ENCODE assay signal across 8 cellular contexts in genomic region chr7:151705744-151706567, GRCh38.
DNase-seq lines count a peak whose midpoint lies in the region; ATAC-seq and TF ChIP-seq lines count a peak whose summit lies in the region.

No MANE protein-coding gene starts in this region.

- peak overlapping the region in 2 of 6 donors; percentile 21 to 51 for H3K27ac Mint-ChIP-seq in immature natural killer cell

- TF ChIP-seq CTCF in ascending aorta (IDR thresholded peaks at IDR 0.05) (peak; percentile 23 to 68 (median 50)), tibial nerve (IDR thresholded peaks at IDR 0.05) (peak in 4 of 5 experiments; percentile 20 to 41 (median 30))

- ATAC-seq in GM21528 (IDR thresholded peaks at IDR 0.05; ENCODE audit: low FRiP score, unreplicated experiment), result no peak

- intact Hi-C loops in ascending aorta (cut with DNase I), result loop anchor here (1.0 to 5.0 kb wide), 2 partner anchors 80 to 134 kb away; no protein-coding TSS in a partner anchor

- H3K4me1 Mint-ChIP-seq in immature natural killer cell, result peaks cover 0 to 6% of the 10 kb centered on the region in 2 donors

- H3K27me3 ChIP-seq in ascending aorta, result no peaks in the 10 kb centered on the region
- H3K27me3 ChIP-seq in tibial nerve, result no peaks in the 10 kb centered on the region

- H3K9me3 ChIP-seq in ascending aorta, result no peaks in the 10 kb centered on the region
- no peaks in the 10 kb centered on the region for H3K9me3 ChIP-seq in tibial nerve

- peaks cover 0 to 7% (median 4%) of the 10 kb centered on the region in 3 donors for H3K36me3 Mint-ChIP-seq in immature natural killer cell

- H3K4me3 Mint-ChIP-seq in immature natural killer cell, result peak overlapping the region in 1 of 5 donors; percentile 54

- H3K9me3 Mint-ChIP-seq in immature natural killer cell, result no peaks in the 10 kb centered on the region

- DNase-seq in SHP77 (lab: John Stamatoyannopoulos, UW) (peak; percentile 13 to 16), SHP77 treated with DMSO at 0.1 percent for 48 hours (lab: John Stamatoyannopoulos, UW) (no peak), MV-4-11 (lab: John Stamatoyannopoulos, UW) (peak; percentile 10), ascending aorta (ENCODE audit: low spot score in 2 of 2) (no peak), immature natural killer cell (peak in 2 of 3 donors; percentile 9 to 11), tibial nerve (ENCODE audit: low spot score in 2 of 2) (no peak), globus pallidus (ENCODE audit: low spot score) (no peak)

- WGBS in tibial nerve, 2 donors, result 59 to 64% methylated on average over 10 of the region's 10 CpGs

- H3K27ac ChIP-seq in ascending aorta (no peak overlapping the region), tibial nerve (no peak overlapping the region)

- H3K27me3 Mint-ChIP-seq in immature natural killer cell (ENCODE audit: low read depth in 3 of 3), result peaks cover 0 to 4% (median 1%) of the 10 kb centered on the region in 3 donors

- H3K4me1 ChIP-seq in ascending aorta, result peaks cover 0 to 14% of the 10 kb centered on the region in 2 donors
- peaks cover 0 to 12% (median 0%) of the 10 kb centered on the region in 4 donors for H3K4me1 ChIP-seq in tibial nerve

- peak overlapping the region in 1 of 2 donors; percentile 49 for H3K4me3 ChIP-seq in ascending aorta
- no peak overlapping the region for H3K4me3 ChIP-seq in tibial nerve

- TF ChIP-seq EP300 in tibial nerve (IDR thresholded peaks at IDR 0.05), result no peak

- H3K36me3 ChIP-seq in ascending aorta, result no peaks in the 10 kb centered on the region
- H3K36me3 ChIP-seq in tibial nerve, result no peaks in the 10 kb centered on the region

- no peak for TF ChIP-seq POLR2A in tibial nerve (IDR thresholded peaks at IDR 0.05)

Comparison
In these comparisons a context has a peak if more than half of its experiments do, and no peak if none do; other contexts are left out.
1. DNase-seq: peak in SHP77 (2 of 2), MV-4-11 (single experiment) and immature natural killer cell (2 of 3); none in SHP77 treated with DMSO at 0.1 percent for 48 hours (single experiment), ascending aorta (0 of 2), tibial nerve (0 of 2) and globus pallidus (single experiment).